In genomic region chr2:226137201-226137811, GRCh38 we compare ENCODE assay signal across 9 cellular contexts.
DNase-seq lines count a peak whose midpoint lies in the region; ATAC-seq, FAIRE-seq and TF ChIP-seq lines count a peak whose summit lies in the region.
"Had no signal": no experiment of that assay in that cellular context is flagged by ENCODE, and none has a peak within 500 bp of the region (broad histone marks: within the 10 kb centered on the region; RNA-seq: fewer than 3 reads in every experiment).

No MANE protein-coding gene starts in this region.

- POLR2A ChIA-PET in endothelial cell of umbilical vein (lab: Charles Lee) = no interaction called here

- CTCF ChIA-PET in endothelial cell of umbilical vein (lab: Charles Lee) = no interaction called here

- TF ChIP-seq POLR2A in endothelial cell of umbilical vein (IDR thresholded peaks at IDR 0.05; ENCODE audit: low read depth, low read length) (no peak), spleen (IDR thresholded peaks at IDR 0.05) (no peak)

- BruUV-seq in endothelial cell of umbilical vein (replicated peaks; lab: Mats Ljungman, UMichigan) = no TSS peak

- no peak overlapping the region for H3K27ac Mint-ChIP-seq in natural killer cell treated with Interleukin-12 subunit alpha and Interleukin-12 subunit beta and Interleukin-15 and Interleukin-18, amount 100 ng/mL, for 72 hours

- TF ChIP-seq CTCF in endothelial cell of umbilical vein (IDR thresholded peaks at IDR 0.05; ENCODE audit: extremely low read depth in 1 of 2, insufficient read depth in 1 of 2, low read depth in 1 of 2, low read length in 2 of 2) = no peak
- no peak for TF ChIP-seq CTCF in spleen (IDR thresholded peaks at IDR 0.05 in 8 of 11, conservative IDR thresholded peaks at IDR 0.05 in 3 of 11)

- peaks cover 8% of the 10 kb centered on the region for H3K9me3 Mint-ChIP-seq in natural killer cell treated with Interleukin-12 subunit alpha and Interleukin-12 subunit beta and Interleukin-15 and Interleukin-18, amount 100 ng/mL, for 72 hours

- H3K9me3 ChIP-seq in endothelial cell of umbilical vein (replicated peaks; ENCODE audit: control insufficient read depth, insufficient read depth, low read length) = no peaks in the 10 kb centered on the region
- H3K9me3 ChIP-seq in spleen = no peaks in the 10 kb centered on the region

- intact Hi-C loops in endothelial cell of umbilical vein (cut with micrococcal nuclease) (no loop called here), spleen (cut with DNase I; ENCODE audit: low total_unique reads) (no loop called here)

- no peak for FAIRE-seq in endothelial cell of umbilical vein (lab: Jason Lieb, UNC)

- peak overlapping the region; percentile 9 for H3K9ac ChIP-seq in endothelial cell of umbilical vein (replicated peaks; ENCODE audit: extremely low read depth, insufficient read depth, low read length)

- no peaks in the 10 kb centered on the region for H4K20me1 ChIP-seq in endothelial cell of umbilical vein (replicated peaks; ENCODE audit: control insufficient read depth, extremely low read depth, insufficient read depth, low read length)

- H3K4me1 Mint-ChIP-seq in natural killer cell treated with Interleukin-12 subunit alpha and Interleukin-12 subunit beta and Interleukin-15 and Interleukin-18, amount 100 ng/mL, for 72 hours (ENCODE audit: low read depth in 2 of 2) = no peaks in the 10 kb centered on the region

- H3K9me1 ChIP-seq in endothelial cell of umbilical vein (replicated peaks; ENCODE audit: control insufficient read depth, extremely low read depth, insufficient read depth, low read length) = no peaks in the 10 kb centered on the region

- H3K4me3 ChIP-seq in endothelial cell of umbilical vein (replicated peaks in 1 of 3; ENCODE audit: insufficient read depth in 1 of 3, low read depth in 1 of 3, low read length in 3 of 3) (no peak overlapping the region), spleen (peak overlapping the region in 1 of 8 donors; percentile 4)

- H3K79me2 ChIP-seq in endothelial cell of umbilical vein (ENCODE audit: control insufficient read depth, insufficient read depth, low read length) = no peaks in the 10 kb centered on the region

- no peaks in the 10 kb centered on the region for H3K27me3 ChIP-seq in endothelial cell of umbilical vein (ENCODE audit: control insufficient read depth in 2 of 2, insufficient read depth in 2 of 2, low read length in 2 of 2)
- H3K27me3 ChIP-seq in spleen (replicated peaks in 1 of 7) = no peaks in the 10 kb centered on the region

- no peak overlapping the region for H2AFZ ChIP-seq in endothelial cell of umbilical vein (ENCODE audit: low read depth, low read length)

- 31 to 53% (median 42%) methylated on average over 4 of the region's 4 CpGs for WGBS in spleen, 5 donors

- no peak overlapping the region for H3K27ac ChIP-seq in endothelial cell of umbilical vein (ENCODE audit: insufficient read depth, low read depth, low read length)
- H3K27ac ChIP-seq in spleen = peak overlapping the region in 6 of 8 donors; percentile 24 to 80 (median 72)

- dilution Hi-C loops in endothelial cell of umbilical vein (cut with MboI; ENCODE audit: extremely low pct_ligation_motif_present, low sequenced_read_pairs) = no loop called here

- no peak overlapping the region for H3K4me2 ChIP-seq in endothelial cell of umbilical vein (ENCODE audit: insufficient read depth, low read length)

- ATAC-seq in GM19463 (IDR thresholded peaks at IDR 0.05; ENCODE audit: unreplicated experiment) = peak; percentile 38
- ATAC-seq in natural killer cell treated with Interleukin-12 subunit alpha and Interleukin-12 subunit beta and Interleukin-15 and Interleukin-18, amount 100 ng/mL, for 72 hours = no peak
- no peak for ATAC-seq in HG03095 (IDR thresholded peaks at IDR 0.05; ENCODE audit: unreplicated experiment)
- ATAC-seq in GM21529 (IDR thresholded peaks at IDR 0.05; ENCODE audit: unreplicated experiment) = no peak

- no peak overlapping the region for H3K4me3 Mint-ChIP-seq in natural killer cell treated with Interleukin-12 subunit alpha and Interleukin-12 subunit beta and Interleukin-15 and Interleukin-18, amount 100 ng/mL, for 72 hours

- H3K36me3 Mint-ChIP-seq in natural killer cell treated with Interleukin-12 subunit alpha and Interleukin-12 subunit beta and Interleukin-15 and Interleukin-18, amount 100 ng/mL, for 72 hours = no peaks in the 10 kb centered on the region

- DNase-seq in KG1 (lab: John Stamatoyannopoulos, UW) (peak; percentile 6), endothelial cell of umbilical vein (ENCODE audit: low read depth, low spot score) (no peak), spleen (no peak)
- DNase-seq in natural killer cell treated with Interleukin-12 subunit alpha and Interleukin-12 subunit beta and Interleukin-15 and Interleukin-18, amount 100 ng/mL, for 72 hours (ENCODE audit: low spot score) = no peak
- no peak for DNase-seq in activated T-cell treated with anti-CD3 and anti-CD28 coated beads, Interleukin-2, amount 50 U/mL, for 1 hour
- DNase-seq: NCI-H1105 had no signal

- H3K4me1 ChIP-seq in endothelial cell of umbilical vein (ENCODE audit: control insufficient read depth, extremely low read depth, insufficient read depth, low read length) = no peaks in the 10 kb centered on the region
- H3K4me1 ChIP-seq in spleen = peaks cover 0 to 16% (median 7%) of the 10 kb centered on the region in 6 donors

- no peaks in the 10 kb centered on the region for H3K27me3 Mint-ChIP-seq in natural killer cell treated with Interleukin-12 subunit alpha and Interleukin-12 subunit beta and Interleukin-15 and Interleukin-18, amount 100 ng/mL, for 72 hours

- H3K36me3 ChIP-seq in endothelial cell of umbilical vein (ENCODE audit: control insufficient read depth in 2 of 2, extremely low read depth in 1 of 2, insufficient read depth in 2 of 2, low read length in 2 of 2) (no peaks in the 10 kb centered on the region), spleen (no peaks in the 10 kb centered on the region)

TF ChIP-seq in endothelial cell of umbilical vein, 7 proteins besides CTCF, POLR2A, EP300 and RAD21:
- TF ChIP-seq EZH2 (IDR thresholded peaks at IDR 0.05; ENCODE audit: borderline replicate concordance, low read depth, low read length, severe bottlenecking) (no peak), MYC (IDR thresholded peaks at IDR 0.05; ENCODE audit: low read depth, low read length) (no peak), GATA2 (IDR thresholded peaks at IDR 0.05; ENCODE audit: insufficient read depth, insufficient read length, low read depth, low read length) (no peak), JUN (IDR thresholded peaks at IDR 0.05; ENCODE audit: borderline replicate concordance, insufficient read depth, insufficient read length, low read depth) (peak; percentile 9)
